18 cellular contexts compared by ENCODE assay signal in the genomic region with DNA sequence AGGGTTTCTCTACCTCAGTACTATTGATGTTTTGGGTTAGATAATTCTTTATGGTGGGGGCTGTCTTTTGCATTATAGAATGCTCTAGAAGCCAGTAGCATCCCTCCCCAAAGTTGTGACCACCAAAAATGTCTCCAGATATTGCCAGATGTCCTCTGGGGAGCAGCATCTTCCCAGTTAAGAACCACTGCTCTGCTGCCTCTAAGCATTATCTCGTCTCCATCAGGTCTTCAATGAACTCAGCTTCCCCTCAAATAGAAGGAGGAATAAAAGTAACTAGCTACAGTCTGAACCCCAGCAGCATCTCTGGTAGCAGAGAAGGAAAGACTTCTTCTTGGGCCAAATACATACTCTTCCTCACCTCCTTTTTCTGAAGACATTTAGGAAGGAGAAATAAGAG.
"Had no signal": no experiment of that assay in that cellular context is flagged by ENCODE, and none has a peak within 500 bp of the region (broad histone marks: within the 10 kb centered on the region; RNA-seq: fewer than 3 reads in every experiment).

No MANE protein-coding gene starts in this region.

- ATAC-seq: activated CD8-positive, alpha-beta T cell treated with anti-CD3 and anti-CD28 coated beads, Interleukin-2, amount 10 ng/mL, durations not matched to agents 7 days and 5 days; activated T-cell treated with anti-CD3 and anti-CD28 coated beads, Interleukin-2, amount 50 U/mL, for 72 hours; right lobe of liver had no signal

- H3K4me2 ChIP-seq: smooth muscle cell had no signal

- H3K4me1 ChIP-seq: right lobe of liver, stomach had no signal

- DNase-seq: activated CD4-positive, alpha-beta T cell treated with anti-CD3 and anti-CD28 coated beads, Interleukin-2, amount 10 ng/mL, durations not matched to agents 24 days and 14 days; activated CD4-positive, CD25-positive, alpha-beta regulatory T cell; activated CD8-positive, alpha-beta memory T cell treated with anti-CD3 and anti-CD28 coated beads, Interleukin-2, amount 50 U/mL, for 4 hours; activated CD8-positive, alpha-beta T cell treated with anti-CD3 and anti-CD28 coated beads, Interleukin-2, amount 10 ng/mL, durations not matched to agents 7 days and 5 days; activated gamma-delta T cell; activated T-cell treated with anti-CD3 and anti-CD28 coated beads, Interleukin-2, amount 50 U/mL, for 72 hours; amniotic stem cell; caudate nucleus; foreskin fibroblast; glutamatergic neuron; kidney glomerular epithelial cell; nephron progenitor cell; occipital lobe; right lobe of liver; stomach; testis had no signal

- H3K4me3 Mint-ChIP-seq: activated CD4-positive, alpha-beta T cell treated with anti-CD3 and anti-CD28 coated beads, Interleukin-2, amount 10 ng/mL, durations not matched to agents 24 days and 14 days; activated CD8-positive, alpha-beta T cell treated with anti-CD3 and anti-CD28 coated beads, Interleukin-2, amount 10 ng/mL, durations not matched to agents 7 days and 5 days; activated naive CD8-positive, alpha-beta T cell; activated T-cell treated with anti-CD3 and anti-CD28 coated beads, Interleukin-2, amount 50 U/mL, for 72 hours; nephron progenitor cell had no signal

- H3K27ac Mint-ChIP-seq: activated CD4-positive, alpha-beta T cell treated with anti-CD3 and anti-CD28 coated beads, Interleukin-2, amount 10 ng/mL, durations not matched to agents 24 days and 14 days; activated CD8-positive, alpha-beta T cell treated with anti-CD3 and anti-CD28 coated beads, Interleukin-2, amount 10 ng/mL, durations not matched to agents 7 days and 5 days; activated naive CD8-positive, alpha-beta T cell; activated T-cell treated with anti-CD3 and anti-CD28 coated beads, Interleukin-2, amount 50 U/mL, for 72 hours; nephron progenitor cell had no signal

- H3K27me3 ChIP-seq: right lobe of liver, stomach, testis had no signal

- H3K4me3 ChIP-seq: right lobe of liver, smooth muscle cell, stomach, testis had no signal

- H3K27ac ChIP-seq: right lobe of liver, stomach, testis had no signal

- H3K9me3 Mint-ChIP-seq: activated CD4-positive, alpha-beta T cell treated with anti-CD3 and anti-CD28 coated beads, Interleukin-2, amount 10 ng/mL, durations not matched to agents 24 days and 14 days; nephron progenitor cell had no signal

- H3K4me1 Mint-ChIP-seq: activated CD4-positive, alpha-beta T cell treated with anti-CD3 and anti-CD28 coated beads, Interleukin-2, amount 10 ng/mL, durations not matched to agents 24 days and 14 days had no signal
